1 cellular context compared by ENCODE assay signal in genomic region chr5:179379321-179379890, GRCh38.
TF ChIP-seq lines count a peak whose summit lies in the region.

No MANE protein-coding gene starts in this region.

TF ChIP-seq in WTC11, 78 proteins besides CTCF, POLR2A, EP300 and RAD21 (continued from another document):
- TF ChIP-seq ATF2 (CRISPR knock-in tag; IDR thresholded peaks at IDR 0.05; ENCODE audit: borderline replicate concordance, low read depth) (no peak), ESRRA (CRISPR knock-in tag; IDR thresholded peaks at IDR 0.05; ENCODE audit: borderline replicate concordance) (no peak), ZNF281 (CRISPR knock-in tag; IDR thresholded peaks at IDR 0.05) (no peak), E2F5 (CRISPR knock-in tag; IDR thresholded peaks at IDR 0.05) (no peak), NFE2L1 (CRISPR knock-in tag; IDR thresholded peaks at IDR 0.05) (no peak), NFATC4 (CRISPR knock-in tag; IDR thresholded peaks at IDR 0.05) (no peak), ZNF317 (CRISPR knock-in tag; IDR thresholded peaks at IDR 0.05; ENCODE audit: borderline replicate concordance, low read depth) (no peak), TP53 (CRISPR knock-in tag; IDR thresholded peaks at IDR 0.05) (no peak), RORB (CRISPR knock-in tag; IDR thresholded peaks at IDR 0.05) (no peak), MYBL2 (CRISPR knock-in tag; IDR thresholded peaks at IDR 0.05) (no peak)
- TF ChIP-seq, protein P1, sequence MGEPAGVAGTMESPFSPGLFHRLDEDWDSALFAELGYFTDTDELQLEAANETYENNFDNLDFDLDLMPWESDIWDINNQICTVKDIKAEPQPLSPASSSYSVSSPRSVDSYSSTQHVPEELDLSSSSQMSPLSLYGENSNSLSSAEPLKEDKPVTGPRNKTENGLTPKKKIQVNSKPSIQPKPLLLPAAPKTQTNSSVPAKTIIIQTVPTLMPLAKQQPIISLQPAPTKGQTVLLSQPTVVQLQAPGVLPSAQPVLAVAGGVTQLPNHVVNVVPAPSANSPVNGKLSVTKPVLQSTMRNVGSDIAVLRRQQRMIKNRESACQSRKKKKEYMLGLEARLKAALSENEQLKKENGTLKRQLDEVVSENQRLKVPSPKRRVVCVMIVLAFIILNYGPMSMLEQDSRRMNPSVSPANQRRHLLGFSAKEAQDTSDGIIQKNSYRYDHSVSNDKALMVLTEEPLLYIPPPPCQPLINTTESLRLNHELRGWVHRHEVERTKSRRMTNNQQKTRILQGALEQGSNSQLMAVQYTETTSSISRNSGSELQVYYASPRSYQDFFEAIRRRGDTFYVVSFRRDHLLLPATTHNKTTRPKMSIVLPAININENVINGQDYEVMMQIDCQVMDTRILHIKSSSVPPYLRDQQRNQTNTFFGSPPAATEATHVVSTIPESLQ (CRISPR knock-in tag; IDR thresholded peaks at IDR 0.05): no peak
- TF ChIP-seq, protein P2, sequence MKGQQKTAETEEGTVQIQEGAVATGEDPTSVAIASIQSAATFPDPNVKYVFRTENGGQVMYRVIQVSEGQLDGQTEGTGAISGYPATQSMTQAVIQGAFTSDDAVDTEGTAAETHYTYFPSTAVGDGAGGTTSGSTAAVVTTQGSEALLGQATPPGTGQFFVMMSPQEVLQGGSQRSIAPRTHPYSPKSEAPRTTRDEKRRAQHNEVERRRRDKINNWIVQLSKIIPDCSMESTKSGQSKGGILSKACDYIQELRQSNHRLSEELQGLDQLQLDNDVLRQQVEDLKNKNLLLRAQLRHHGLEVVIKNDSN (CRISPR knock-in tag; IDR thresholded peaks at IDR 0.05): no peak
